11 cellular contexts compared by ENCODE assay signal in the genomic region with DNA sequence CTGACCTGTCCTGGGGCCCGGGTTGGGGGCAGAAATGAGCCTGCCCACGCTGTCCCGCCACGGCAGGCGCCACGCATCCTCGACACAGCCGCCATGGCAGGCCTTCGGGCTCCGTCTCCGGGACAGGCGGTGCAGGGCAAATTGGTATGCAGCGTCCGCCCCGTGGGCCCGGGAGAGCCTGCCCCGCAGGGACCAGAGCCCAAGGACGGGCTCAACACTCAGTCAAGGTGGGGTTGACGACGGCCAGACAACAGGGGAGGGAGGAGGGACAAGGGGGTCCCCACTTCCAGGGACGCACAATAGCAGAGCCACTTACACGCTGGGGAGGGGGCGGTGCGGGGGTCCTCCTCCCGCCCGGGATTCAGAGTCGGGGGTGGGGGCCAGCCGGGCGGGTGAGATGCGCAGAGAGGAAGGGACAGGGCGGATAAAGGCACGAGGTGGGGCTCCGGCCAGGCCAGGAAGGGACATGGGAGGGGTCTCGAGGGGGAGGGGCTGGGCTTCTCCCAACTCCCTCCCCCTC. TPM values are rescaled to one million over a fixed set of nuclear protein-coding genes. Genes with fewer than 3 reads are reported as not detected.
A peak's percentile ranks its signal among the peaks of the same experiment; 100 is the strongest.
DNase-seq lines count a peak whose midpoint lies in the region; ATAC-seq and TF ChIP-seq lines count a peak whose summit lies in the region.
"Had no signal": no experiment of that assay in that cellular context is flagged by ENCODE, and none has a peak within 500 bp of the region (broad histone marks: within the 10 kb centered on the region; RNA-seq: fewer than 3 reads in every experiment).

No MANE protein-coding gene starts in this region.

- H3K4me1 Mint-ChIP-seq in T-helper 17 cell: peaks cover 27% of the 10 kb centered on the region
- peaks cover 28% of the 10 kb centered on the region for H3K4me1 Mint-ChIP-seq in activated naive CD8-positive, alpha-beta T cell treated with anti-CD3 and anti-CD28 coated beads for 36 hours

- no peak overlapping the region for H3K9ac ChIP-seq in skeletal muscle satellite cell (ENCODE audit: low read depth, low read length)

- H3K4me3 ChIP-seq in GM06990 (replicated peaks; ENCODE audit: low read depth, low read length) (no peak overlapping the region), iPS-18c (ENCODE audit: insufficient read depth, low read depth, low read length) (peak overlapping the region; percentile 62; the same call in 1 of the 2 replicates), skeletal muscle satellite cell (ENCODE audit: low read length) (no peak overlapping the region)

- H3K4me1 ChIP-seq in skeletal muscle satellite cell (ENCODE audit: control insufficient read depth, insufficient read depth, low read length): peaks cover 53% of the 10 kb centered on the region

- H3K9me3 Mint-ChIP-seq in activated naive CD8-positive, alpha-beta T cell treated with anti-CD3 and anti-CD28 coated beads for 36 hours: no peaks in the 10 kb centered on the region
- H3K9me3 Mint-ChIP-seq: natural killer cell had no signal

- TF ChIP-seq CTCF in GM06990 (IDR thresholded peaks at IDR 0.05; ENCODE audit: insufficient read depth, low read length, poor library complexity, severe bottlenecking): no peak

- no peak for ATAC-seq in T-helper 17 cell
- no peak for ATAC-seq in HG03432 (IDR thresholded peaks at IDR 0.05; ENCODE audit: unreplicated experiment)

- H3K4me3 Mint-ChIP-seq in T-helper 17 cell: peak overlapping the region; percentile 79
- no peak overlapping the region for H3K4me3 Mint-ChIP-seq in activated naive CD8-positive, alpha-beta T cell treated with anti-CD3 and anti-CD28 coated beads for 36 hours

- H3K36me3 Mint-ChIP-seq in T-helper 17 cell (ENCODE audit: low read depth): peaks cover 1% of the 10 kb centered on the region
- H3K36me3 Mint-ChIP-seq in activated naive CD8-positive, alpha-beta T cell treated with anti-CD3 and anti-CD28 coated beads for 36 hours: peaks cover 7% of the 10 kb centered on the region
- H3K36me3 Mint-ChIP-seq: natural killer cell had no signal

- H3K27me3 ChIP-seq in GM06990 (replicated peaks; ENCODE audit: control insufficient read depth, insufficient read depth, low read length) (no peaks in the 10 kb centered on the region), skeletal muscle satellite cell (ENCODE audit: control insufficient read depth, insufficient read depth, low read length) (no peaks in the 10 kb centered on the region)

- H3K27ac Mint-ChIP-seq in T-helper 17 cell: peak overlapping the region; percentile 29
- no peak overlapping the region for H3K27ac Mint-ChIP-seq in activated naive CD8-positive, alpha-beta T cell treated with anti-CD3 and anti-CD28 coated beads for 36 hours

- peaks cover 4% of the 10 kb centered on the region for H3K27me3 Mint-ChIP-seq in T-helper 17 cell
- peaks cover 5% of the 10 kb centered on the region for H3K27me3 Mint-ChIP-seq in activated naive CD8-positive, alpha-beta T cell treated with anti-CD3 and anti-CD28 coated beads for 36 hours

- no peaks in the 10 kb centered on the region for H3K9me3 ChIP-seq in T-helper 17 cell (ENCODE audit: control insufficient read depth, low read length, poor library complexity, severe bottlenecking)
- no peaks in the 10 kb centered on the region for H3K9me3 ChIP-seq in iPS-18c (ENCODE audit: control insufficient read depth, insufficient read depth, low read length)
- no peaks in the 10 kb centered on the region for H3K9me3 ChIP-seq in skeletal muscle satellite cell (replicated peaks; ENCODE audit: low read length)

- DNase-seq in GM06990 (ENCODE audit: extremely low read depth, insufficient read length) (peak; percentile 18), T-helper 17 cell (no peak), NCI-H146 (lab: John Stamatoyannopoulos, UW) (no peak), NCI-H2227 (lab: John Stamatoyannopoulos, UW; ENCODE audit: unreplicated experiment) (no peak)
- DNase-seq in activated naive CD8-positive, alpha-beta T cell treated with anti-CD3 and anti-CD28 coated beads for 36 hours: no peak
- DNase-seq: DMS79 had no signal

- peaks cover 7% of the 10 kb centered on the region for H3K36me3 ChIP-seq in GM06990 (ENCODE audit: control insufficient read depth, insufficient read depth, low read length)
- H3K36me3 ChIP-seq in skeletal muscle satellite cell (ENCODE audit: insufficient read depth, low read length): peaks cover 22% of the 10 kb centered on the region

- H3K4me2 ChIP-seq in skeletal muscle satellite cell (ENCODE audit: low read length): peak overlapping the region; percentile 69

RNA-seq across cellular contexts. Expression of gene CTXN1, which starts 1.2 kb away (rescaled TPM):
- not detected for total RNA-seq in T-helper 17 cell
- total RNA-seq in skeletal muscle satellite cell (2012; rRNA removed): 0.66 and 0.76 TPM in 2 replicates
- under 1 TPM; 0.44 to 0.52 TPM for total RNA-seq in activated naive CD8-positive, alpha-beta T cell treated with anti-CD3 and anti-CD28 coated beads for 36 hours

RNA-seq across cellular contexts. Expression of gene SNAPC2, which starts 4.6 kb away (rescaled TPM):
- total RNA-seq in T-helper 17 cell: 10 to 100 TPM; 12.6 to 16.0 TPM
- total RNA-seq in skeletal muscle satellite cell (2012; rRNA removed): 39.8 and 44.8 TPM in 2 replicates
- 10 to 100 TPM; 14.4 to 14.8 TPM for total RNA-seq in activated naive CD8-positive, alpha-beta T cell treated with anti-CD3 and anti-CD28 coated beads for 36 hours

RNA-seq across cellular contexts. Expression of gene TGFBR3L, which starts 10.1 kb away (rescaled TPM):
- total RNA-seq in T-helper 17 cell: 1 to 10 TPM; 1.4 to 1.7 TPM
- 0.25 TPM in 1 of 2 replicates, not detected in the other for total RNA-seq in skeletal muscle satellite cell (2012; rRNA removed)
- total RNA-seq in activated naive CD8-positive, alpha-beta T cell treated with anti-CD3 and anti-CD28 coated beads for 36 hours: 1 to 10 TPM; 2.1 to 3.2 TPM
- total RNA-seq: frontal cortex had no signal

RNA-seq across cellular contexts. Expression of gene TIMM44, which starts 18.8 kb away (rescaled TPM):
- 10 to 100 TPM; 89.5 to 93.1 TPM for total RNA-seq in T-helper 17 cell
- 46.5 and 66.9 TPM in 2 replicates for total RNA-seq in skeletal muscle satellite cell (2012; rRNA removed)
- total RNA-seq in activated naive CD8-positive, alpha-beta T cell treated with anti-CD3 and anti-CD28 coated beads for 36 hours: 100 to 1,000 TPM; 125 to 136 TPM

RNA-seq across cellular contexts. Expression of gene MAP2K7, which starts 21.0 kb away (rescaled TPM):
- total RNA-seq in T-helper 17 cell: 100 to 1,000 TPM; 104 to 107 TPM
- total RNA-seq in skeletal muscle satellite cell (2012; rRNA removed): 5.6 and 10.7 TPM in 2 replicates
- 10 to 100 TPM; 31.8 to 32.4 TPM for total RNA-seq in activated naive CD8-positive, alpha-beta T cell treated with anti-CD3 and anti-CD28 coated beads for 36 hours
